Comparison of ENCODE assay signal across 8 cellular contexts in the genomic region with DNA sequence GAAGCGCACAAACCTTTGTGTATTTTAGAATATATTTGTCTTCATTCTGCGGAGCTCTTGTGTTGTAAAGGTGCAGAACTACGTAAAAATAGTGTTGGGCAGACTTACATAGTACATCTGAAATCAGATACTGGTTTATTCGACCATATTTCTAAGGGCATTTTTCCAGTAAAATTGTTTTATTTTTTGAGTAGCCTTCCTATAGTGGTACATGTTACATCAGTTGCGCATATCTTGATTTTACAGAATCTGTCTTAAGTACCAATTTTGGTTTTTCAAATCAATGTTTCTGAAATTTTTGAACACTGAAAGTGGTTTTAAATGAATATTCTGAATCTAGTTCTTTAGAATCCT.
DNase-seq lines count a peak whose midpoint lies in the region; FAIRE-seq and TF ChIP-seq lines count a peak whose summit lies in the region.

No MANE protein-coding gene starts in this region.

- H3K4me3 ChIP-seq in GM12875 (ENCODE audit: low read depth, low read length) (peak overlapping the region; percentile 92), SK-N-MC (peak overlapping the region; percentile 83), fibroblast of pulmonary artery (replicated peaks; ENCODE audit: low read depth, low read length) (peak overlapping the region; percentile 81), retinal pigment epithelial cell (ENCODE audit: low read length) (peak overlapping the region; percentile 99)

- TF ChIP-seq POLR2A in H54 (IDR thresholded peaks at IDR 0.05; ENCODE audit: low read depth, low read length) = no peak

- FAIRE-seq in H54 (lab: Jason Lieb, UNC) = no peak

- peaks cover 56% of the 10 kb centered on the region for H3K36me3 ChIP-seq in SK-N-MC (ENCODE audit: insufficient read depth, low read length)

- peak overlapping the region; percentile 99 for H3K9ac ChIP-seq in SK-N-MC (ENCODE audit: insufficient read length)

- H3K9me3 ChIP-seq in SK-N-MC (ENCODE audit: low read depth, low read length) = no peaks in the 10 kb centered on the region

- peak overlapping the region; percentile 92 for H3K27ac ChIP-seq in SK-N-MC

- no peak for TF ChIP-seq CTCF in GM12875 (IDR thresholded peaks at IDR 0.05; ENCODE audit: borderline replicate concordance, insufficient read depth, low read depth, low read length)
- TF ChIP-seq CTCF in fibroblast of pulmonary artery (IDR thresholded peaks at IDR 0.05; ENCODE audit: low read length, missing control alignments) = no peak
- TF ChIP-seq CTCF in retinal pigment epithelial cell (conservative IDR thresholded peaks at IDR 0.05; ENCODE audit: low read depth, low read length) = no peak

- no peak for DNase-seq in SK-N-MC (ENCODE audit: low read depth, low spot score)
- DNase-seq in fibroblast of pulmonary artery (ENCODE audit: low read depth) = no peak
- no peak for DNase-seq in retinal pigment epithelial cell (ENCODE audit: low read depth)
- no peak for DNase-seq in H54 (ENCODE audit: insufficient read length, low spot score)
- no peak for DNase-seq in activated CD8-positive, alpha-beta memory T cell treated with anti-CD3 and anti-CD28 coated beads, Interleukin-2, amount 50 U/mL, for 48 hours
- no peak for DNase-seq in NCI-H2081 (lab: John Stamatoyannopoulos, UW)
- DNase-seq in NCI-H345 (lab: John Stamatoyannopoulos, UW) = no peak
